3 cellular contexts compared by ENCODE assay signal in genomic region chr9:124675261-124676158, GRCh38.
A peak's percentile ranks its signal among the peaks of the same experiment; 100 is the strongest.
TF ChIP-seq lines count a peak whose summit lies in the region.

No MANE protein-coding gene starts in this region.

TF ChIP-seq in liver, 16 proteins besides CTCF, POLR2A, EP300 and RAD21:
- TF ChIP-seq HNF4G (IDR thresholded peaks at IDR 0.05): no peak
- TF ChIP-seq HNF4A (conservative IDR thresholded peaks at IDR 0.05): peak; percentile 53 to 55

TF ChIP-seq in HepG2, 621 proteins besides CTCF, POLR2A, EP300 and RAD21:
- no peak for TF ChIP-seq ZNF598 (CRISPR knock-in tag; IDR thresholded peaks at IDR 0.05; ENCODE audit: borderline replicate concordance)
- no peak for TF ChIP-seq CC2D1A (CRISPR knock-in tag; IDR thresholded peaks at IDR 0.05)
- TF ChIP-seq KDM3A (CRISPR knock-in tag; IDR thresholded peaks at IDR 0.05; ENCODE audit: low read depth): no peak
- no peak for TF ChIP-seq TERF1 (CRISPR knock-in tag; IDR thresholded peaks at IDR 0.05)
- no peak for TF ChIP-seq NCOA1 (CRISPR knock-in tag; IDR thresholded peaks at IDR 0.05)
- TF ChIP-seq RXRB (CRISPR knock-in tag; IDR thresholded peaks at IDR 0.05; ENCODE audit: borderline replicate concordance): no peak
- TF ChIP-seq ZBTB2 (CRISPR knock-in tag; IDR thresholded peaks at IDR 0.05; ENCODE audit: low read depth): no peak
- TF ChIP-seq RBM39 (IDR thresholded peaks at IDR 0.05; ENCODE audit: low read depth, low read length, poor library complexity, severe bottlenecking): no peak
- TF ChIP-seq CHD4 (IDR thresholded peaks at IDR 0.05; ENCODE audit: borderline replicate concordance, low read length): no peak
- TF ChIP-seq MXD3 (CRISPR knock-in tag; IDR thresholded peaks at IDR 0.05): no peak
- no peak for TF ChIP-seq ARHGAP35 (CRISPR knock-in tag; IDR thresholded peaks at IDR 0.05; ENCODE audit: borderline replicate concordance)
- no peak for TF ChIP-seq ZNF512B (CRISPR knock-in tag; IDR thresholded peaks at IDR 0.05; ENCODE audit: borderline replicate concordance)
- TF ChIP-seq ZNF777 (CRISPR knock-in tag; IDR thresholded peaks at IDR 0.05): no peak
- no peak for TF ChIP-seq ZNF609 (CRISPR knock-in tag; IDR thresholded peaks at IDR 0.05; ENCODE audit: borderline replicate concordance)

TF ChIP-seq in GM12878, 131 proteins besides CTCF, POLR2A, EP300 and RAD21:
- no peak for TF ChIP-seq RELB (IDR thresholded peaks at IDR 0.05; ENCODE audit: low read depth)
- no peak for TF ChIP-seq CHD4 (IDR thresholded peaks at IDR 0.05)
- TF ChIP-seq PBX3 (IDR thresholded peaks at IDR 0.05; ENCODE audit: insufficient replicate concordance, low read depth, low read length): no peak
- no peak for TF ChIP-seq STAT3 (IDR thresholded peaks at IDR 0.05; ENCODE audit: low read depth, low read length)
- TF ChIP-seq POU2F2 (IDR thresholded peaks at IDR 0.05; ENCODE audit: borderline replicate concordance, low read depth, low read length): no peak
- TF ChIP-seq CREM (IDR thresholded peaks at IDR 0.05; ENCODE audit: low read depth): no peak
- no peak for TF ChIP-seq HDAC6 (IDR thresholded peaks at IDR 0.05; ENCODE audit: unreplicated experiment)
- no peak for TF ChIP-seq YY1 (IDR thresholded peaks at IDR 0.05; ENCODE audit: low read depth, low read length)
- TF ChIP-seq ATF2 (IDR thresholded peaks at IDR 0.05; ENCODE audit: low read length): no peak
- no peak for TF ChIP-seq FOS (IDR thresholded peaks at IDR 0.05; ENCODE audit: borderline replicate concordance, extremely low read depth, insufficient read length)
